ENCODE assay signal across 19 cellular contexts in the genomic region with DNA sequence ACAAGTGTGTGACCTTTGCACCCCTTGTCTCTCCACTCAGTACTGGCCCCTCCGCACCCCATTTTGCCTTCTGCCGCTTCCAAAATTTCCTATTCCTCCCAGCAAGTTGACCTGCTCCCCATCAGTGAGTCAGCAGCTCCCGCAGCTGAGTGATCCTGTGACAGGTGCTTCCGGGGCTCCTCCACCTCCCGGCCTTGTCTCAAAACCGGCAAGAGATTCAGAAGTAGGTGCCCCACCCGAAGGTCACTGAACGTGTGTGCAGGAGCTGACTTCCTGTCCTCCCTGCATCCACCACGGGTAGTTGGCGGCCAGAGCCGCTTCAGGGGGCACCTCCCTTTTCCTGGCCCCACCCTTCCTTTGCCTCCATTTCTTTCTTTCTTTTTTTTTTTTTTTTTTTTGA.
DNase-seq lines count a peak whose midpoint lies in the region; ATAC-seq and TF ChIP-seq lines count a peak whose summit lies in the region.
"Had no signal": no experiment of that assay in that cellular context is flagged by ENCODE, and none has a peak within 500 bp of the region (broad histone marks: within the 10 kb centered on the region; RNA-seq: fewer than 3 reads in every experiment).

No MANE protein-coding gene starts in this region.

- peaks cover 2% of the 10 kb centered on the region for H3K9me3 Mint-ChIP-seq in natural killer cell treated with Interleukin-12 subunit alpha and Interleukin-12 subunit beta and Interleukin-15 and Interleukin-18, amount 100 ng/mL, for 72 hours
- H3K9me3 Mint-ChIP-seq in natural killer cell, result no peaks in the 10 kb centered on the region

- H3K4me1 Mint-ChIP-seq in natural killer cell treated with Interleukin-12 subunit alpha and Interleukin-12 subunit beta and Interleukin-15 and Interleukin-18, amount 100 ng/mL, for 72 hours (ENCODE audit: low read depth in 2 of 2), result peaks cover 47 to 53% of the 10 kb centered on the region in 2 donors
- peaks cover 5 to 23% of the 10 kb centered on the region in 2 donors for H3K4me1 Mint-ChIP-seq in natural killer cell
- peaks cover 6% of the 10 kb centered on the region for H3K4me1 Mint-ChIP-seq in T-helper 17 cell

- H3K4me3 Mint-ChIP-seq in natural killer cell treated with Interleukin-12 subunit alpha and Interleukin-12 subunit beta and Interleukin-15 and Interleukin-18, amount 100 ng/mL, for 72 hours, result peak overlapping the region; percentile 46
- no peak overlapping the region for H3K4me3 Mint-ChIP-seq in natural killer cell
- peak overlapping the region; percentile 36 for H3K4me3 Mint-ChIP-seq in T-helper 17 cell
- H3K4me3 Mint-ChIP-seq: CD4-positive, alpha-beta T cell; neural crest cell; stimulated activated effector memory CD8-positive, alpha-beta T cell treated with anti-CD3 and anti-CD28 coated beads, Interleukin-12 subunit alpha, Interleukin-12 subunit beta, amount 100 ng/mL, for 72 hours had no signal

- intact Hi-C loops in natural killer cell (cut with micrococcal nuclease), result no loop called here
- intact Hi-C loops in left ventricle myocardium superior (cut with micrococcal nuclease), result no loop called here

- H3K27ac Mint-ChIP-seq in natural killer cell treated with Interleukin-12 subunit alpha and Interleukin-12 subunit beta and Interleukin-15 and Interleukin-18, amount 100 ng/mL, for 72 hours, result peak overlapping the region; percentile 88 to 96
- H3K27ac Mint-ChIP-seq in natural killer cell (peak overlapping the region in 1 of 2 donors; percentile 20), T-helper 17 cell (no peak overlapping the region)
- H3K27ac Mint-ChIP-seq: CD4-positive, alpha-beta T cell; progenitor cell of endocrine pancreas; stimulated activated effector memory CD8-positive, alpha-beta T cell treated with anti-CD3 and anti-CD28 coated beads, Interleukin-12 subunit alpha, Interleukin-12 subunit beta, amount 100 ng/mL, for 72 hours had no signal

- no peaks in the 10 kb centered on the region for H3K9me3 ChIP-seq in T-helper 17 cell (ENCODE audit: control insufficient read depth, low read length, poor library complexity, severe bottlenecking)
- H3K9me3 ChIP-seq: suprapubic skin had no signal

- ATAC-seq in natural killer cell treated with Interleukin-12 subunit alpha and Interleukin-12 subunit beta and Interleukin-15 and Interleukin-18, amount 100 ng/mL, for 72 hours, result no peak
- ATAC-seq in natural killer cell (no peak), T-helper 17 cell (no peak), left ventricle myocardium superior (peak; percentile 22), GM18909 (IDR thresholded peaks at IDR 0.05; ENCODE audit: poor library complexity, unreplicated experiment) (no peak), HG03095 (IDR thresholded peaks at IDR 0.05; ENCODE audit: unreplicated experiment) (no peak)
- ATAC-seq: left lobe of liver; stimulated activated effector memory CD8-positive, alpha-beta T cell treated with anti-CD3 and anti-CD28 coated beads, Interleukin-12 subunit alpha, Interleukin-12 subunit beta, amount 100 ng/mL, for 72 hours had no signal

- H3K36me3 Mint-ChIP-seq in natural killer cell treated with Interleukin-12 subunit alpha and Interleukin-12 subunit beta and Interleukin-15 and Interleukin-18, amount 100 ng/mL, for 72 hours, result peaks cover 6% of the 10 kb centered on the region
- H3K36me3 Mint-ChIP-seq in natural killer cell, result no peaks in the 10 kb centered on the region
- H3K36me3 Mint-ChIP-seq in T-helper 17 cell (ENCODE audit: low read depth), result no peaks in the 10 kb centered on the region
- H3K36me3 Mint-ChIP-seq: stimulated activated effector memory CD8-positive, alpha-beta T cell treated with anti-CD3 and anti-CD28 coated beads, Interleukin-12 subunit alpha, Interleukin-12 subunit beta, amount 100 ng/mL, for 72 hours had no signal

- TF ChIP-seq CTCF in natural killer cell (IDR thresholded peaks at IDR 0.05), result no peak

- DNase-seq in natural killer cell treated with Interleukin-12 subunit alpha and Interleukin-12 subunit beta and Interleukin-15 and Interleukin-18, amount 100 ng/mL, for 72 hours (ENCODE audit: low spot score), result no peak
- no peak for DNase-seq in natural killer cell
- DNase-seq in T-helper 17 cell, result no peak
- DNase-seq in left ventricle myocardium superior, result no peak
- no peak for DNase-seq in GF-D8 (lab: John Stamatoyannopoulos, UW)
- DNase-seq: activated CD4-positive, alpha-beta T cell treated with anti-CD3 and anti-CD28 coated beads for 1 hour; CD4-positive, alpha-beta T cell; DMS153; GDM1; KBM-7; NCI-H2171; NCI-H69 had no signal

- H3K27me3 Mint-ChIP-seq in natural killer cell treated with Interleukin-12 subunit alpha and Interleukin-12 subunit beta and Interleukin-15 and Interleukin-18, amount 100 ng/mL, for 72 hours, result peaks cover 0 to 2% of the 10 kb centered on the region in 2 donors
- H3K27me3 Mint-ChIP-seq in natural killer cell (ENCODE audit: low read depth in 2 of 2) (no peaks in the 10 kb centered on the region), T-helper 17 cell (peaks cover 15% of the 10 kb centered on the region)
- H3K27me3 Mint-ChIP-seq: CD4-positive, alpha-beta T cell; progenitor cell of endocrine pancreas had no signal
